In the genomic region with DNA sequence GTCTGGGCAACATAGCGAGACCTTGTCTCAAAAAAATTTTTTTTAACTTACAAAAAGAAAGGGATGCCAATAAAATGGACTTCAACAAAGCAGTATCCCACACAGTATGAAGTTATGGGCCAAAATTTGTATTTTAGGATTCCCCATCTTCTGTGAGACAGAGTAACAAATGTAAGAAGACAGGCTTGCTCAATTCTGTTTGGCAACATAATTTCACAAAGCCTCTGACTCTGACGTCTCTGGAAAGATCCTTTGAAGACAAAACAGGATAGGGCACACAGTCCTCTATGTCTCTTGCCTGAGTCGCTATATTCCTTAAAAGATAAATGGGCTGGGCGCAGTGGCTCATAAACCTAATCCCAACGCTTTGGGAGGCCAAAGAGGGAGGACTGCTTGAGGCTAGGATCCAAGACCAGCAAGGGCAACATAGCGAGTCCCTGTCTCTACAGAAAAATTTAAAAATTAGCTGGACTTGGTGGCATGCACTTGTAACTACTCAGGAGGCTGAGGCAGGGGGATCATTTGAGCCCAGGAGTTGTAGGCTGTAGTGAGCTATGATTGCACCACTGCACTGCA, we compare ENCODE assay signal across 8 cellular contexts. TPM values are rescaled to one million over a fixed set of nuclear protein-coding genes. Genes with fewer than 3 reads are reported as not detected.
DNase-seq lines count a peak whose midpoint lies in the region; ATAC-seq, FAIRE-seq and TF ChIP-seq lines count a peak whose summit lies in the region.

No MANE protein-coding gene starts in this region.

- peak overlapping the region; percentile 83 for H3K27ac ChIP-seq in HepG2 (ENCODE audit: extremely low read length, insufficient read depth, low read length)
- peak overlapping the region; percentile 95 to 100 for H3K27ac ChIP-seq in tibial artery

- H3K9me3 ChIP-seq in HepG2 (ENCODE audit: low read length) (no peaks in the 10 kb centered on the region), tibial artery (no peaks in the 10 kb centered on the region)

- no peaks in the 10 kb centered on the region for H3K9me3 Mint-ChIP-seq in activated CD8-positive, alpha-beta memory T cell treated with anti-CD3 and anti-CD28 coated beads, Interleukin-2, amount 10 ng/mL, durations not matched to agents 7 days and 5 days (ENCODE audit: low read depth)

- intact Hi-C loops in HepG2 (cut with micrococcal nuclease; ENCODE audit: unreplicated experiment) (loop anchor here (1.0 kb wide), 5 partner anchors 8 to 192 kb away; a partner anchor contains a TSS), tibial artery (cut with DNase I; ENCODE audit: low total_unique reads) (no loop called here)

- DNase-seq in activated CD8-positive, alpha-beta memory T cell treated with anti-CD3 and anti-CD28 coated beads, Interleukin-2, amount 10 ng/mL, durations not matched to agents 7 days and 5 days, result no peak
- no peak for DNase-seq in activated CD8-positive, alpha-beta memory T cell treated with anti-CD3 and anti-CD28 coated beads, Interleukin-2, amount 50 U/mL, for 48 hours
- DNase-seq in amniotic epithelial cell (ENCODE audit: low read depth) (peak; percentile 56), HepG2 (ENCODE audit: low spot score) (no peak), tibial artery (no peak), COLO829 (ENCODE audit: low spot score) (no peak), Ammon's horn (ENCODE audit: low spot score) (no peak)

- no peak for TF ChIP-seq RAD21 in HepG2 (CRISPR knock-in tag; IDR thresholded peaks at IDR 0.05)

- peak overlapping the region; percentile 93 for H3K4me2 ChIP-seq in HepG2 (ENCODE audit: low read depth, low read length)

- peak overlapping the region; percentile 75 for H3K9ac ChIP-seq in HepG2 (ENCODE audit: insufficient read depth, low read depth, low read length)

- H3K4me3 ChIP-seq in HepG2 (replicated peaks in 1 of 3; ENCODE audit: insufficient read depth in 1 of 3, low read depth in 2 of 3, low read length in 3 of 3) (peak overlapping the region; percentile 83 to 96 (median 83)), tibial artery (peak overlapping the region; percentile 87 to 99)

- no peaks in the 10 kb centered on the region; a peak in 1 of 5 replicates for H3K27me3 ChIP-seq in HepG2 (ENCODE audit: control insufficient read depth in 1 of 2, insufficient read depth in 2 of 2, low read length in 2 of 2)
- peaks cover 0 to 8% of the 10 kb centered on the region in 2 donors for H3K27me3 ChIP-seq in tibial artery

- TF ChIP-seq CTCF in HepG2 (CRISPR knock-in tag; IDR thresholded peaks at IDR 0.05), result no peak
- TF ChIP-seq CTCF in tibial artery (IDR thresholded peaks at IDR 0.05), result no peak

- no TSS peak for BruUV-seq in HepG2 (replicated peaks; lab: Mats Ljungman, UMichigan)

- H3K27me3 Mint-ChIP-seq in activated CD8-positive, alpha-beta memory T cell treated with anti-CD3 and anti-CD28 coated beads, Interleukin-2, amount 10 ng/mL, durations not matched to agents 7 days and 5 days, result no peaks in the 10 kb centered on the region

- H3K4me1 ChIP-seq in HepG2 (ENCODE audit: insufficient read depth, low read length) (peaks cover 26% of the 10 kb centered on the region), tibial artery (peaks cover 0 to 22% (median 9%) of the 10 kb centered on the region in 4 donors)

- H3K79me2 ChIP-seq in HepG2 (ENCODE audit: insufficient read depth, low read length), result peaks cover 19% of the 10 kb centered on the region

- peaks cover 2% of the 10 kb centered on the region for H3K36me3 Mint-ChIP-seq in activated CD8-positive, alpha-beta memory T cell treated with anti-CD3 and anti-CD28 coated beads, Interleukin-2, amount 10 ng/mL, durations not matched to agents 7 days and 5 days

- H3K36me3 ChIP-seq in HepG2 (replicated peaks in 1 of 2; ENCODE audit: control insufficient read depth in 1 of 2, insufficient read depth in 2 of 2, low read length in 2 of 2) (peaks cover 2 to 4% of the 10 kb centered on the region in 2 experiments; a peak in 1 of 5 replicates), tibial artery (no peaks in the 10 kb centered on the region)

- H4K20me1 ChIP-seq in HepG2 (ENCODE audit: insufficient read depth, low read length), result no peaks in the 10 kb centered on the region

- no peak for ATAC-seq in activated CD8-positive, alpha-beta memory T cell treated with anti-CD3 and anti-CD28 coated beads, Interleukin-2, amount 10 ng/mL, durations not matched to agents 7 days and 5 days
- ATAC-seq in HepG2 (no peak), HG02623 (IDR thresholded peaks at IDR 0.05; ENCODE audit: unreplicated experiment) (no peak)

- in situ Hi-C loops in HepG2 (cut with HindIII; ENCODE audit: extremely low pct_ligation_motif_present, low pct_unique_long_range_greater_than_20kb), result no loop called here

- no peak for FAIRE-seq in HepG2 (lab: Jason Lieb, UNC)

- CTCF ChIA-PET in activated CD8-positive, alpha-beta memory T cell treated with anti-CD3 and anti-CD28 coated beads, Interleukin-2, amount 10 ng/mL, durations not matched to agents 7 days and 5 days (lab: Charles Lee), result interaction anchor here (1.2 to 3.6 kb wide), 11 partner anchors 8 to 229 kb away, joined by 3 to 26 read pairs (median 6); a partner anchor contains a TSS
- CTCF ChIA-PET in HepG2 (lab: Yijun Ruan, JAX; ENCODE audit: low intra/inter-chr PET ratio, low total read pairs), result interaction anchor here (1.9 kb wide), 1 partner anchor 8 kb away, joined by 8 read pairs; no protein-coding TSS in a partner anchor

- TF ChIP-seq EP300 in HepG2 (IDR thresholded peaks at IDR 0.05; ENCODE audit: low read depth in 2 of 2, low read length in 2 of 2), result no peak
- TF ChIP-seq EP300 in HepG2 (CRISPR knock-in tag; IDR thresholded peaks at IDR 0.05; ENCODE audit: borderline replicate concordance), result no peak

- H3K4me3 Mint-ChIP-seq in activated CD8-positive, alpha-beta memory T cell treated with anti-CD3 and anti-CD28 coated beads, Interleukin-2, amount 10 ng/mL, durations not matched to agents 7 days and 5 days, result peak overlapping the region; percentile 86

- peaks cover 19% of the 10 kb centered on the region for H3K4me1 Mint-ChIP-seq in activated CD8-positive, alpha-beta memory T cell treated with anti-CD3 and anti-CD28 coated beads, Interleukin-2, amount 10 ng/mL, durations not matched to agents 7 days and 5 days

- TF ChIP-seq POLR2A in HepG2 (IDR thresholded peaks at IDR 0.05; ENCODE audit: insufficient read depth in 1 of 2, low read depth in 2 of 2, low read length in 2 of 2), result no peak

- no peak overlapping the region for H2AFZ ChIP-seq in HepG2 (ENCODE audit: low read length)

- WGBS in HepG2 (ENCODE audit: low lambda C conversion rate), result 46% methylated on average over 6 of the region's 6 CpGs

- POLR2A ChIA-PET in HepG2 (lab: Yijun Ruan, JAX), result interaction anchor here (0.9 to 9.2 kb wide), 22 partner anchors 7 to 955 kb away, joined by 3 to 165 read pairs (median 6); a partner anchor contains a TSS

- H3K27ac Mint-ChIP-seq in activated CD8-positive, alpha-beta memory T cell treated with anti-CD3 and anti-CD28 coated beads, Interleukin-2, amount 10 ng/mL, durations not matched to agents 7 days and 5 days, result peak overlapping the region; percentile 83

RNA-seq across cellular contexts. Expression of a gene that starts 1.1 kb away (rescaled TPM):
- 10 to 100 TPM; 11.4 to 12.4 TPM for total RNA-seq in activated CD8-positive, alpha-beta memory T cell treated with anti-CD3 and anti-CD28 coated beads, Interleukin-2, amount 10 ng/mL, durations not matched to agents 7 days and 5 days
- total RNA-seq in HepG2 (2016; rRNA removed; fragmentation: Illumina TruSeq; extraction: Trizol), result 13.6 and 14.5 TPM in 2 replicates
- total RNA-seq in HepG2 (2016; cell fraction: cytosol; rRNA removed; fragmentation: Illumina TruSeq; extraction: Trizol; ENCODE audit: low read depth), result 11.3 and 13.1 TPM in 2 replicates
- total RNA-seq in HepG2 (2016; cell fraction: insoluble cytoplasmic fraction; rRNA removed; fragmentation: Illumina TruSeq; extraction: Trizol), result 10.5 and 16.1 TPM in 2 replicates
- total RNA-seq in HepG2 (2016; cell fraction: membrane; rRNA removed; fragmentation: Illumina TruSeq; extraction: Trizol), result 14.8 and 16.4 TPM in 2 replicates
- total RNA-seq in HepG2 (2016; cell fraction: nucleus; rRNA removed; fragmentation: Illumina TruSeq; extraction: Trizol), result 10.9 and 15.9 TPM in 2 replicates
- polyA plus RNA-seq in HepG2 (2011; rRNA removed), result 31.8 and 35.0 TPM in 2 replicates
- 26.7 and 26.8 TPM in 2 replicates for polyA plus RNA-seq in HepG2 (2011; cell fraction: cytosol; rRNA removed)
- 13.9 and 15.8 TPM in 2 replicates for polyA plus RNA-seq in HepG2 (2011; cell fraction: nucleus; rRNA removed)
- 11.3 and 15.2 TPM in 2 replicates for polyA plus RNA-seq in HepG2 (2012)
- polyA plus RNA-seq in HepG2 (2016; cell fraction: cytosol; fragmentation: Illumina TruSeq; extraction: Trizol; ENCODE audit: low read depth), result 29.8 and 33.7 TPM in 2 replicates
- polyA plus RNA-seq in HepG2 (2016; cell fraction: insoluble cytoplasmic fraction; fragmentation: Illumina TruSeq; extraction: Trizol; ENCODE audit: low read depth), result 16.7 and 23.2 TPM in 2 replicates
- polyA plus RNA-seq in HepG2 (2016; cell fraction: membrane; fragmentation: Illumina TruSeq; extraction: Trizol; ENCODE audit: low read depth), result 23.7 and 26.4 TPM in 2 replicates
- polyA plus RNA-seq in HepG2 (2016; cell fraction: nucleus; fragmentation: Illumina TruSeq; extraction: Trizol; ENCODE audit: insufficient read depth, low read depth), result 20.7 and 24.1 TPM in 2 replicates
- polyA minus RNA-seq in HepG2 (2011; rRNA and poly(A)+ RNA removed; ENCODE audit: low replicate concordance), result 56.0 and 72.1 TPM in 2 replicates
- polyA minus RNA-seq in HepG2 (2011; cell fraction: cytosol; rRNA and poly(A)+ RNA removed), result 22.0 and 25.8 TPM in 2 replicates
- 19.6 and 28.8 TPM in 2 replicates for polyA minus RNA-seq in HepG2 (2011; cell fraction: nucleus; rRNA and poly(A)+ RNA removed)

RNA-seq across cellular contexts. Expression of a gene that starts 15.7 kb away (rescaled TPM):
- total RNA-seq in activated CD8-positive, alpha-beta memory T cell treated with anti-CD3 and anti-CD28 coated beads, Interleukin-2, amount 10 ng/mL, durations not matched to agents 7 days and 5 days, result 10 to 100 TPM; 22.0 to 27.4 TPM
- total RNA-seq in HepG2 (2016; rRNA removed; fragmentation: Illumina TruSeq; extraction: Trizol), result 8.3 and 16.5 TPM in 2 replicates
- 2.5 and 3.0 TPM in 2 replicates for total RNA-seq in HepG2 (2016; cell fraction: cytosol; rRNA removed; fragmentation: Illumina TruSeq; extraction: Trizol; ENCODE audit: low read depth)
- 8.0 and 15.9 TPM in 2 replicates for total RNA-seq in HepG2 (2016; cell fraction: insoluble cytoplasmic fraction; rRNA removed; fragmentation: Illumina TruSeq; extraction: Trizol)
- 7.4 and 8.8 TPM in 2 replicates for total RNA-seq in HepG2 (2016; cell fraction: membrane; rRNA removed; fragmentation: Illumina TruSeq; extraction: Trizol)
- 19.8 and 23.1 TPM in 2 replicates for total RNA-seq in HepG2 (2016; cell fraction: nucleus; rRNA removed; fragmentation: Illumina TruSeq; extraction: Trizol)
- 22.5 and 26.5 TPM in 2 replicates for polyA plus RNA-seq in HepG2 (2011; rRNA removed)
- polyA plus RNA-seq in HepG2 (2011; cell fraction: cytosol; rRNA removed), result 7.4 and 8.8 TPM in 2 replicates
- polyA plus RNA-seq in HepG2 (2011; cell fraction: nucleus; rRNA removed), result 76.6 and 82.6 TPM in 2 replicates
- 17.5 and 26.4 TPM in 2 replicates for polyA plus RNA-seq in HepG2 (2012)
- 3.7 and 5.1 TPM in 2 replicates for polyA plus RNA-seq in HepG2 (2016; cell fraction: cytosol; fragmentation: Illumina TruSeq; extraction: Trizol; ENCODE audit: low read depth)
- polyA plus RNA-seq in HepG2 (2016; cell fraction: insoluble cytoplasmic fraction; fragmentation: Illumina TruSeq; extraction: Trizol; ENCODE audit: low read depth), result 11.7 and 14.7 TPM in 2 replicates
- polyA plus RNA-seq in HepG2 (2016; cell fraction: membrane; fragmentation: Illumina TruSeq; extraction: Trizol; ENCODE audit: low read depth), result 7.2 and 7.4 TPM in 2 replicates
- 47.6 and 61.8 TPM in 2 replicates for polyA plus RNA-seq in HepG2 (2016; cell fraction: nucleus; fragmentation: Illumina TruSeq; extraction: Trizol; ENCODE audit: insufficient read depth, low read depth)
- polyA minus RNA-seq in HepG2 (2011; rRNA and poly(A)+ RNA removed; ENCODE audit: low replicate concordance), result 10.2 and 19.7 TPM in 2 replicates
- 2.6 and 4.5 TPM in 2 replicates for polyA minus RNA-seq in HepG2 (2011; cell fraction: cytosol; rRNA and poly(A)+ RNA removed)
- polyA minus RNA-seq in HepG2 (2011; cell fraction: nucleus; rRNA and poly(A)+ RNA removed), result 55.5 and 56.2 TPM in 2 replicates

RNA-seq across cellular contexts. Expression of a gene that starts 19.6 kb away (rescaled TPM):
- total RNA-seq in activated CD8-positive, alpha-beta memory T cell treated with anti-CD3 and anti-CD28 coated beads, Interleukin-2, amount 10 ng/mL, durations not matched to agents 7 days and 5 days, result 1 to 10 TPM; 3.1 to 3.7 TPM
- 26.6 and 28.1 TPM in 2 replicates for total RNA-seq in HepG2 (2016; rRNA removed; fragmentation: Illumina TruSeq; extraction: Trizol)
- total RNA-seq in HepG2 (2016; cell fraction: cytosol; rRNA removed; fragmentation: Illumina TruSeq; extraction: Trizol; ENCODE audit: low read depth), result 5.8 and 7.1 TPM in 2 replicates
- total RNA-seq in HepG2 (2016; cell fraction: insoluble cytoplasmic fraction; rRNA removed; fragmentation: Illumina TruSeq; extraction: Trizol), result 23.5 and 29.8 TPM in 2 replicates
- 24.4 and 25.0 TPM in 2 replicates for total RNA-seq in HepG2 (2016; cell fraction: membrane; rRNA removed; fragmentation: Illumina TruSeq; extraction: Trizol)
- total RNA-seq in HepG2 (2016; cell fraction: nucleus; rRNA removed; fragmentation: Illumina TruSeq; extraction: Trizol), result 38.0 and 39.0 TPM in 2 replicates
- 49.8 and 58.5 TPM in 2 replicates for polyA plus RNA-seq in HepG2 (2011; rRNA removed)
- polyA plus RNA-seq in HepG2 (2011; cell fraction: cytosol; rRNA removed), result 47.5 and 52.5 TPM in 2 replicates
- 125 and 134 TPM in 2 replicates for polyA plus RNA-seq in HepG2 (2011; cell fraction: nucleus; rRNA removed)
- 58.4 and 61.4 TPM in 2 replicates for polyA plus RNA-seq in HepG2 (2012)
- polyA plus RNA-seq in HepG2 (2016; cell fraction: cytosol; fragmentation: Illumina TruSeq; extraction: Trizol; ENCODE audit: low read depth), result 5.0 and 5.6 TPM in 2 replicates
- 24.9 and 26.1 TPM in 2 replicates for polyA plus RNA-seq in HepG2 (2016; cell fraction: insoluble cytoplasmic fraction; fragmentation: Illumina TruSeq; extraction: Trizol; ENCODE audit: low read depth)
- 16.9 and 17.1 TPM in 2 replicates for polyA plus RNA-seq in HepG2 (2016; cell fraction: membrane; fragmentation: Illumina TruSeq; extraction: Trizol; ENCODE audit: low read depth)
- 62.1 and 68.2 TPM in 2 replicates for polyA plus RNA-seq in HepG2 (2016; cell fraction: nucleus; fragmentation: Illumina TruSeq; extraction: Trizol; ENCODE audit: insufficient read depth, low read depth)
- 14.9 and 41.6 TPM in 2 replicates for polyA minus RNA-seq in HepG2 (2011; rRNA and poly(A)+ RNA removed; ENCODE audit: low replicate concordance)
- polyA minus RNA-seq in HepG2 (2011; cell fraction: cytosol; rRNA and poly(A)+ RNA removed), result 15.1 and 17.5 TPM in 2 replicates
- 64.5 and 72.0 TPM in 2 replicates for polyA minus RNA-seq in HepG2 (2011; cell fraction: nucleus; rRNA and poly(A)+ RNA removed)

RNA-seq across cellular contexts. Expression of a gene that starts 34.3 kb away (rescaled TPM):
- total RNA-seq in activated CD8-positive, alpha-beta memory T cell treated with anti-CD3 and anti-CD28 coated beads, Interleukin-2, amount 10 ng/mL, durations not matched to agents 7 days and 5 days, result 100 to 1,000 TPM; 225 to 269 TPM
- 173 and 233 TPM in 2 replicates for total RNA-seq in HepG2 (2016; rRNA removed; fragmentation: Illumina TruSeq; extraction: Trizol)
- 164 and 170 TPM in 2 replicates for total RNA-seq in HepG2 (2016; cell fraction: cytosol; rRNA removed; fragmentation: Illumina TruSeq; extraction: Trizol; ENCODE audit: low read depth)
- total RNA-seq in HepG2 (2016; cell fraction: insoluble cytoplasmic fraction; rRNA removed; fragmentation: Illumina TruSeq; extraction: Trizol), result 151 and 261 TPM in 2 replicates
- total RNA-seq in HepG2 (2016; cell fraction: membrane; rRNA removed; fragmentation: Illumina TruSeq; extraction: Trizol), result 240 and 258 TPM in 2 replicates
- total RNA-seq in HepG2 (2016; cell fraction: nucleus; rRNA removed; fragmentation: Illumina TruSeq; extraction: Trizol), result 233 and 257 TPM in 2 replicates
- 524 and 560 TPM in 2 replicates for polyA plus RNA-seq in HepG2 (2011; rRNA removed)
- 223 and 254 TPM in 2 replicates for polyA plus RNA-seq in HepG2 (2011; cell fraction: cytosol; rRNA removed)
- 1,653 and 1,890 TPM in 2 replicates for polyA plus RNA-seq in HepG2 (2011; cell fraction: nucleus; rRNA removed)
- polyA plus RNA-seq in HepG2 (2012), result 250 and 273 TPM in 2 replicates
- polyA plus RNA-seq in HepG2 (2016; cell fraction: cytosol; fragmentation: Illumina TruSeq; extraction: Trizol; ENCODE audit: low read depth), result 203 and 217 TPM in 2 replicates
- 267 and 292 TPM in 2 replicates for polyA plus RNA-seq in HepG2 (2016; cell fraction: insoluble cytoplasmic fraction; fragmentation: Illumina TruSeq; extraction: Trizol; ENCODE audit: low read depth)
- polyA plus RNA-seq in HepG2 (2016; cell fraction: membrane; fragmentation: Illumina TruSeq; extraction: Trizol; ENCODE audit: low read depth), result 282 and 307 TPM in 2 replicates
- 742 and 751 TPM in 2 replicates for polyA plus RNA-seq in HepG2 (2016; cell fraction: nucleus; fragmentation: Illumina TruSeq; extraction: Trizol; ENCODE audit: insufficient read depth, low read depth)
- 87.7 and 98.1 TPM in 2 replicates for polyA minus RNA-seq in HepG2 (2011; rRNA and poly(A)+ RNA removed; ENCODE audit: low replicate concordance)
- polyA minus RNA-seq in HepG2 (2011; cell fraction: cytosol; rRNA and poly(A)+ RNA removed), result 48.4 and 51.4 TPM in 2 replicates
- polyA minus RNA-seq in HepG2 (2011; cell fraction: nucleus; rRNA and poly(A)+ RNA removed), result 305 and 331 TPM in 2 replicates

RNA-seq across cellular contexts. Expression of a gene that starts 49.3 kb away (rescaled TPM):
- total RNA-seq in activated CD8-positive, alpha-beta memory T cell treated with anti-CD3 and anti-CD28 coated beads, Interleukin-2, amount 10 ng/mL, durations not matched to agents 7 days and 5 days, result not detected
- total RNA-seq in HepG2 (2016; rRNA removed; fragmentation: Illumina TruSeq; extraction: Trizol), result not detected in 2 replicates
- not detected in 2 replicates for total RNA-seq in HepG2 (2016; cell fraction: cytosol; rRNA removed; fragmentation: Illumina TruSeq; extraction: Trizol; ENCODE audit: low read depth)
- total RNA-seq in HepG2 (2016; cell fraction: insoluble cytoplasmic fraction; rRNA removed; fragmentation: Illumina TruSeq; extraction: Trizol), result not detected in 2 replicates
- total RNA-seq in HepG2 (2016; cell fraction: membrane; rRNA removed; fragmentation: Illumina TruSeq; extraction: Trizol), result not detected in 2 replicates
- total RNA-seq in HepG2 (2016; cell fraction: nucleus; rRNA removed; fragmentation: Illumina TruSeq; extraction: Trizol), result not detected in 2 replicates
- 0.05 TPM in 1 of 2 replicates, not detected in the other for polyA plus RNA-seq in HepG2 (2011; rRNA removed)
- not detected in 2 replicates for polyA plus RNA-seq in HepG2 (2011; cell fraction: cytosol; rRNA removed)
- not detected in 2 replicates for polyA plus RNA-seq in HepG2 (2011; cell fraction: nucleus; rRNA removed)
- polyA plus RNA-seq in HepG2 (2012), result not detected in 2 replicates
- polyA plus RNA-seq in HepG2 (2016; cell fraction: cytosol; fragmentation: Illumina TruSeq; extraction: Trizol; ENCODE audit: low read depth), result not detected in 2 replicates
- not detected in 2 replicates for polyA plus RNA-seq in HepG2 (2016; cell fraction: insoluble cytoplasmic fraction; fragmentation: Illumina TruSeq; extraction: Trizol; ENCODE audit: low read depth)
- not detected in 2 replicates for polyA plus RNA-seq in HepG2 (2016; cell fraction: membrane; fragmentation: Illumina TruSeq; extraction: Trizol; ENCODE audit: low read depth)
- not detected in 2 replicates for polyA plus RNA-seq in HepG2 (2016; cell fraction: nucleus; fragmentation: Illumina TruSeq; extraction: Trizol; ENCODE audit: insufficient read depth, low read depth)
- not detected in 2 replicates for polyA minus RNA-seq in HepG2 (2011; rRNA and poly(A)+ RNA removed; ENCODE audit: low replicate concordance)
- polyA minus RNA-seq in HepG2 (2011; cell fraction: cytosol; rRNA and poly(A)+ RNA removed), result not detected in 2 replicates
- polyA minus RNA-seq in HepG2 (2011; cell fraction: nucleus; rRNA and poly(A)+ RNA removed), result not detected in 2 replicates
